In genomic region chr1:154578058-154578418, GRCh38 we compare ENCODE assay signal across 23 cellular contexts. TPM values are rescaled to one million over a fixed set of nuclear protein-coding genes. Genes with fewer than 3 reads are reported as not detected.
DNase-seq lines count a peak whose midpoint lies in the region; ATAC-seq and TF ChIP-seq lines count a peak whose summit lies in the region.
"Had no signal": no experiment of that assay in that cellular context is flagged by ENCODE, and none has a peak within 500 bp of the region (broad histone marks: within the 10 kb centered on the region; RNA-seq: fewer than 3 reads in every experiment).

No MANE protein-coding gene starts in this region.

- H3K27ac Mint-ChIP-seq in brain: peak overlapping the region in 3 of 5 experiments; percentile 19 to 78 (median 33)
- H3K27ac Mint-ChIP-seq in stimulated activated effector memory CD8-positive, alpha-beta T cell treated with anti-CD3 and anti-CD28 coated beads, Interleukin-12 subunit alpha, Interleukin-12 subunit beta, amount 100 ng/mL, for 72 hours: peak overlapping the region; percentile 80
- H3K27ac Mint-ChIP-seq: activated CD8-positive, alpha-beta T cell treated with anti-CD3 and anti-CD28 coated beads, Interleukin-2, amount 10 ng/mL, durations not matched to agents 7 days and 5 days; activated T-cell treated with anti-CD3 and anti-CD28 coated beads, Interleukin-2, amount 50 U/mL, for 72 hours had no signal

- H3K4me3 ChIP-seq in left lung: no peak overlapping the region
- H3K4me3 ChIP-seq: lower lobe of right lung, testis had no signal

- intact Hi-C loops in left lung (cut with DNase I): no loop called here

- peaks cover 38% of the 10 kb centered on the region for H3K4me1 Mint-ChIP-seq in brain
- H3K4me1 Mint-ChIP-seq in stimulated activated effector memory CD8-positive, alpha-beta T cell treated with anti-CD3 and anti-CD28 coated beads, Interleukin-12 subunit alpha, Interleukin-12 subunit beta, amount 100 ng/mL, for 72 hours: peaks cover 21% of the 10 kb centered on the region

- no peaks in the 10 kb centered on the region for H3K9me3 Mint-ChIP-seq in brain
- H3K9me3 Mint-ChIP-seq in stimulated activated effector memory CD8-positive, alpha-beta T cell treated with anti-CD3 and anti-CD28 coated beads, Interleukin-12 subunit alpha, Interleukin-12 subunit beta, amount 100 ng/mL, for 72 hours: no peaks in the 10 kb centered on the region
- H3K9me3 Mint-ChIP-seq: activated naive CD4-positive, alpha-beta T cell treated with anti-CD3 and anti-CD28 coated beads, Interleukin-2, amount 50 U/mL, for 72 hours; activated T-cell treated with anti-CD3 and anti-CD28 coated beads, Interleukin-2, amount 50 U/mL, for 72 hours had no signal

- DNase-seq in left lung (no peak), iPS-NIHi11 (ENCODE audit: low spot score) (no peak), cerebellar cortex (ENCODE audit: low spot score) (no peak)
- no peak for DNase-seq in stimulated activated effector memory CD8-positive, alpha-beta T cell treated with anti-CD3 and anti-CD28 coated beads, Interleukin-12 subunit alpha, Interleukin-12 subunit beta, amount 100 ng/mL, for 72 hours (ENCODE audit: low spot score in 2 of 2)
- DNase-seq in activated CD4-positive, CD25-positive, alpha-beta regulatory T cell (lab: John Stamatoyannopoulos, UW): no peak
- DNase-seq: activated CD8-positive, alpha-beta T cell treated with anti-CD3 and anti-CD28 coated beads, Interleukin-2, amount 10 ng/mL, durations not matched to agents 7 days and 5 days; activated T-cell treated with anti-CD3 and anti-CD28 coated beads, Interleukin-2, amount 50 U/mL, for 72 hours; BE2C; cortex of kidney; foreskin melanocyte; GOT3; lower lobe of right lung; MM.1S; NCI-H187; NCI-H446; T-helper 1 cell; testis; WERI-Rb-1 had no signal

- no peaks in the 10 kb centered on the region for H3K9me3 ChIP-seq in left lung
- H3K9me3 ChIP-seq: BE2C, lower lobe of right lung, testis had no signal

- TF ChIP-seq CTCF in brain (conservative IDR thresholded peaks at IDR 0.05) (no peak), left lung (IDR thresholded peaks at IDR 0.05) (no peak)

- peak; percentile 29 for ATAC-seq in left lung
- ATAC-seq in stimulated activated effector memory CD8-positive, alpha-beta T cell treated with anti-CD3 and anti-CD28 coated beads, Interleukin-12 subunit alpha, Interleukin-12 subunit beta, amount 100 ng/mL, for 72 hours: no peak
- ATAC-seq: activated CD8-positive, alpha-beta T cell treated with anti-CD3 and anti-CD28 coated beads, Interleukin-2, amount 10 ng/mL, durations not matched to agents 7 days and 5 days; activated naive CD4-positive, alpha-beta T cell treated with anti-CD3 and anti-CD28 coated beads, Interleukin-2, amount 50 U/mL, for 72 hours had no signal

- no peaks in the 10 kb centered on the region for H3K27me3 Mint-ChIP-seq in brain

- TF ChIP-seq POLR2A in GM19099 (IDR thresholded peaks at IDR 0.05; ENCODE audit: extremely low read depth, insufficient read length, low read depth): peak; percentile 22

- no peak overlapping the region for H3K27ac ChIP-seq in left lung
- H3K27ac ChIP-seq: lower lobe of right lung, testis, WERI-Rb-1 had no signal

- H3K36me3 Mint-ChIP-seq in brain: peaks cover 44% of the 10 kb centered on the region
- H3K36me3 Mint-ChIP-seq in stimulated activated effector memory CD8-positive, alpha-beta T cell treated with anti-CD3 and anti-CD28 coated beads, Interleukin-12 subunit alpha, Interleukin-12 subunit beta, amount 100 ng/mL, for 72 hours: peaks cover 75% of the 10 kb centered on the region

- H3K4me1 ChIP-seq in left lung: peaks cover 0 to 3% of the 10 kb centered on the region in 2 donors

- peaks cover 0 to under 1% of the 10 kb centered on the region in 2 donors for H3K27me3 ChIP-seq in left lung
- H3K27me3 ChIP-seq: BE2C, testis had no signal

- H3K4me3 Mint-ChIP-seq in brain: no peak overlapping the region
- H3K4me3 Mint-ChIP-seq in stimulated activated effector memory CD8-positive, alpha-beta T cell treated with anti-CD3 and anti-CD28 coated beads, Interleukin-12 subunit alpha, Interleukin-12 subunit beta, amount 100 ng/mL, for 72 hours: no peak overlapping the region
- H3K4me3 Mint-ChIP-seq: activated CD8-positive, alpha-beta T cell treated with anti-CD3 and anti-CD28 coated beads, Interleukin-2, amount 10 ng/mL, durations not matched to agents 7 days and 5 days; activated T-cell treated with anti-CD3 and anti-CD28 coated beads, Interleukin-2, amount 50 U/mL, for 72 hours had no signal

- H3K36me3 ChIP-seq in left lung: peaks cover 0 to 54% of the 10 kb centered on the region in 2 donors

RNA-seq across cellular contexts. Expression of gene CHRNB2, which starts 10.5 kb away (rescaled TPM):
- 20.1 TPM for polyA plus RNA-seq in brain (ENCODE audit: insufficient read depth, low read depth, low replicate concordance)
- under 1 TPM in 1 of 2 donors, not detected in 1; 0.09 TPM for total RNA-seq in left lung
- total RNA-seq: activated CD8-positive, alpha-beta T cell treated with anti-CD3 and anti-CD28 coated beads, Interleukin-2, amount 10 ng/mL, durations not matched to agents 7 days and 5 days; endothelial cell of umbilical vein; lower lobe of right lung; posterior vena cava had no signal
- polyA plus RNA-seq: endothelial cell of umbilical vein had no signal

RNA-seq across cellular contexts. Expression of gene UBE2Q1, which starts 19.6 kb away (rescaled TPM):
- 98.2 TPM for polyA plus RNA-seq in brain (ENCODE audit: insufficient read depth, low read depth, low replicate concordance)
- 10 to 100 TPM; 87.0 to 90.8 TPM for total RNA-seq in left lung

RNA-seq across cellular contexts. Expression of gene ADAR, which starts 29.9 kb away (rescaled TPM):
- 106 TPM for polyA plus RNA-seq in brain (ENCODE audit: insufficient read depth, low read depth, low replicate concordance)
- 100 to 1,000 TPM; 168 to 197 TPM for total RNA-seq in left lung
